Comparison of ENCODE assay signal across 8 cellular contexts in the genomic region with DNA sequence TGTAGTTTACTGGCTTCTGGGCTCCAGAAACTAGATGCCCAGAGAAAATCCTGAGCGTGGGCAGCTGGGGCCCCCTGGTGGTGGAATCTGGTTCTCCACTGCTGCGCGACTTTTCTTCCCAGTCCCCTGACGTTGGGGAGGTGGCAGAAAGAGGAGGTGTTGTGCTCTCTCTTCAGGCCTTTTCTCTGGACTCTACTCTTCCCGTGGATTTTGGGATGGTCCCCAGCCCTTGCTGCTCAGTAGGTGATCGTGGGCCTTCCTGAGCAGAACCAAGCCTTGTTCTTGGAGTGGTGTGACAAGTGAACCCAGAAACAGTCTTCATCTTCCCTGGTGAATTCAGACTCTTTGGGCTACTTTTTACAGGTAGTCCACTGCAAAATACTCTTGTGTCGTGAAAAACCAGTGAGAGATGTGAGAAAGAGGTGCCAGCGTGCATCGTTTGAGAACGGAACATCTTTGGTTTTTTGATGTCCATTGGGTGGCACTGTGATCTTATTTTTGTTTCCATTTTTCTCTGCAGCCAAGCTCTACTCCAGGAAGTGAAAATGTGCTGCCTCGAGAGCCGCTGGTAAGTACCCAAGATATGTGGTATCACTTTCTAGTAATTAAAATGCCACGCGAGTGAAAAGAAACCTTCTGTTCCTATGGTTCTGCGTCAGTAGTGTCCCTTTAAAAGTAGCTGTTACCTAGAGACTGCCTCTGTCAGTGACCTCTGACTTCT. TPM values are rescaled to one million over a fixed set of nuclear protein-coding genes. Genes with fewer than 3 reads are reported as not detected.
DNase-seq lines count a peak whose midpoint lies in the region; ATAC-seq and TF ChIP-seq lines count a peak whose summit lies in the region.

No MANE protein-coding gene starts in this region.

- no TSS peak for BruUV-seq in OCI-LY7 (replicated peaks; lab: Mats Ljungman, UMichigan)

- CTCF ChIA-PET in OCI-LY7 (lab: Charles Lee; ENCODE audit: unreplicated experiment): interaction anchor here (0.6 to 0.7 kb wide), 2 partner anchors 66 to 344 kb away, joined by 3 read pairs; no protein-coding TSS in a partner anchor
- CTCF ChIA-PET in naive thymus-derived CD4-positive, alpha-beta T cell (lab: Charles Lee): interaction anchor here (0.6 to 5.0 kb wide), 32 partner anchors 11 to 517 kb away, joined by 3 to 43 read pairs (median 4); a partner anchor contains a TSS

- peak overlapping the region; percentile 87 for H3K4me2 ChIP-seq in OCI-LY7 (ENCODE audit: low read length)

- TF ChIP-seq POLR2A in esophagus muscularis mucosa (IDR thresholded peaks at IDR 0.05; ENCODE audit: low read depth): no peak

- no peak for TF ChIP-seq EP300 in esophagus muscularis mucosa (IDR thresholded peaks at IDR 0.05)

- H3K4me1 ChIP-seq in OCI-LY7 (ENCODE audit: insufficient read depth, low read length, poor library complexity, severe bottlenecking) (peaks cover 13% of the 10 kb centered on the region), esophagus muscularis mucosa (peaks cover 14 to 23% (median 20%) of the 10 kb centered on the region in 4 donors)
- peaks cover 17 to 19% of the 10 kb centered on the region in 2 donors for H3K4me1 ChIP-seq in naive thymus-derived CD4-positive, alpha-beta T cell (ENCODE audit: control insufficient read depth in 2 of 2, insufficient read depth in 2 of 2, low read length in 2 of 2)

- peaks cover 0 to 6% (median 3%) of the 10 kb centered on the region in 5 donors for H3K36me3 Mint-ChIP-seq in naive thymus-derived CD4-positive, alpha-beta T cell
- H3K36me3 Mint-ChIP-seq in stimulated activated effector memory CD8-positive, alpha-beta T cell treated with anti-CD3 and anti-CD28 coated beads, Interleukin-12 subunit alpha, Interleukin-12 subunit beta, amount 100 ng/mL, for 72 hours: peaks cover 15% of the 10 kb centered on the region

- H3K36me3 ChIP-seq in OCI-LY7 (ENCODE audit: insufficient read depth, low read length): peaks cover 20% of the 10 kb centered on the region; the same call in 1 of the 2 replicates
- H3K36me3 ChIP-seq in esophagus muscularis mucosa: peaks cover 0 to 21% (median 12%) of the 10 kb centered on the region in 4 donors
- peaks cover 0 to 4% (median 0%) of the 10 kb centered on the region in 3 experiments for H3K36me3 ChIP-seq in naive thymus-derived CD4-positive, alpha-beta T cell (ENCODE audit: control insufficient read depth in 2 of 3, insufficient read depth in 3 of 3, low read length in 3 of 3)

- H3K27me3 Mint-ChIP-seq in naive thymus-derived CD4-positive, alpha-beta T cell: no peaks in the 10 kb centered on the region

- peak; percentile 97 for TF ChIP-seq CTCF in OCI-LY7 (conservative IDR thresholded peaks at IDR 0.05; ENCODE audit: low read length)
- peak; percentile 78 to 86 (median 85) for TF ChIP-seq CTCF in esophagus muscularis mucosa (IDR thresholded peaks at IDR 0.05)

- H3K4me3 ChIP-seq in OCI-LY7 (ENCODE audit: low read depth, low read length, poor library complexity, severe bottlenecking) (peak overlapping the region; percentile 46), esophagus muscularis mucosa (peak overlapping the region; percentile 19 to 29 (median 25))
- peak overlapping the region; percentile 94 for H3K4me3 ChIP-seq in naive thymus-derived CD4-positive, alpha-beta T cell (ENCODE audit: low read length)

- ATAC-seq in GM21381 (IDR thresholded peaks at IDR 0.05; ENCODE audit: unreplicated experiment): peak; percentile 69
- peak; percentile 88 for ATAC-seq in naive thymus-derived CD4-positive, alpha-beta T cell
- ATAC-seq in stimulated activated effector memory CD8-positive, alpha-beta T cell treated with anti-CD3 and anti-CD28 coated beads, Interleukin-12 subunit alpha, Interleukin-12 subunit beta, amount 100 ng/mL, for 72 hours: peak; percentile 94

- H3K79me2 ChIP-seq in OCI-LY7 (ENCODE audit: insufficient read depth, low read depth, low read length): no peaks in the 10 kb centered on the region

- H3K4me1 Mint-ChIP-seq in naive thymus-derived CD4-positive, alpha-beta T cell: peaks cover 30 to 58% (median 51%) of the 10 kb centered on the region in 7 donors
- peaks cover 60% of the 10 kb centered on the region for H3K4me1 Mint-ChIP-seq in stimulated activated effector memory CD8-positive, alpha-beta T cell treated with anti-CD3 and anti-CD28 coated beads, Interleukin-12 subunit alpha, Interleukin-12 subunit beta, amount 100 ng/mL, for 72 hours

- H3K9me3 Mint-ChIP-seq in naive thymus-derived CD4-positive, alpha-beta T cell: peaks cover 0 to 2% (median 0%) of the 10 kb centered on the region in 11 donors
- H3K9me3 Mint-ChIP-seq in stimulated activated effector memory CD8-positive, alpha-beta T cell treated with anti-CD3 and anti-CD28 coated beads, Interleukin-12 subunit alpha, Interleukin-12 subunit beta, amount 100 ng/mL, for 72 hours: no peaks in the 10 kb centered on the region

- intact Hi-C loops in OCI-LY7 (cut with micrococcal nuclease; ENCODE audit: unreplicated experiment): loop anchor here (1.0 to 5.0 kb wide), 3 partner anchors 65 to 446 kb away; a partner anchor contains a TSS
- intact Hi-C loops in esophagus muscularis mucosa (cut with DNase I): loop anchor here (2.0 to 5.0 kb wide), 2 partner anchors 64 to 452 kb away; a partner anchor contains a TSS
- intact Hi-C loops in naive thymus-derived CD4-positive, alpha-beta T cell (cut with micrococcal nuclease): loop anchor here (1.0 to 10.0 kb wide), 12 partner anchors 12 to 447 kb away; a partner anchor contains a TSS

- peak overlapping the region; percentile 50; the same call in 1 of the 2 replicates for H2AFZ ChIP-seq in OCI-LY7 (ENCODE audit: low read length)

- H3K27me3 ChIP-seq in esophagus muscularis mucosa: no peaks in the 10 kb centered on the region
- no peaks in the 10 kb centered on the region for H3K27me3 ChIP-seq in naive thymus-derived CD4-positive, alpha-beta T cell (ENCODE audit: control insufficient read depth in 2 of 2, insufficient read depth in 2 of 2, low read length in 2 of 2)

- H4K20me1 ChIP-seq in OCI-LY7 (ENCODE audit: insufficient read depth, low read length): peaks cover 12% of the 10 kb centered on the region

- H3K27ac ChIP-seq in OCI-LY7 (ENCODE audit: low read depth, low read length, poor library complexity, severe bottlenecking) (peak overlapping the region; percentile 34), esophagus muscularis mucosa (replicated peaks in 1 of 4) (peak overlapping the region in 1 of 4 donors; percentile 27)
- H3K27ac ChIP-seq in naive thymus-derived CD4-positive, alpha-beta T cell (ENCODE audit: low read depth, low read length): peak overlapping the region; percentile 79

- 8% methylated on average over 15 of the region's 15 CpGs for WGBS in esophagus muscularis mucosa

- peak; percentile 84 for DNase-seq in D341Med (ENCODE audit: low spot score)
- DNase-seq in HUDEP-2 (lab: John Stamatoyannopoulos, UW; ENCODE audit: unreplicated experiment in 76 of 76): peak in 63 of 76 experiments; percentile 3 to 78 (median 53)
- DNase-seq in OCI-LY7 (ENCODE audit: low spot score): peak; percentile 77
- DNase-seq in activated T-cell treated with anti-CD3 and anti-CD28 coated beads for 4 hours: peak; percentile 78
- peak; percentile 93 for DNase-seq in esophagus muscularis mucosa (ENCODE audit: extremely low spot score)
- DNase-seq in naive thymus-derived CD4-positive, alpha-beta T cell: peak; percentile 66 to 83 (median 76)
- DNase-seq in stimulated activated effector memory CD8-positive, alpha-beta T cell treated with anti-CD3 and anti-CD28 coated beads, Interleukin-12 subunit alpha, Interleukin-12 subunit beta, amount 100 ng/mL, for 72 hours (ENCODE audit: low spot score in 2 of 2): peak; percentile 82 to 94

- H3K9me2 ChIP-seq in OCI-LY7 (ENCODE audit: insufficient read depth, low read length): no peaks in the 10 kb centered on the region

- POLR2A ChIA-PET in OCI-LY7 (lab: Charles Lee): interaction anchor here (0.6 to 1.6 kb wide), 4 partner anchors 9 to 288 kb away, joined by 3 to 7 read pairs (median 3); no protein-coding TSS in a partner anchor
- POLR2A ChIA-PET in naive thymus-derived CD4-positive, alpha-beta T cell (lab: Charles Lee): interaction anchor here (0.6 to 2.8 kb wide), 9 partner anchors 9 to 372 kb away, joined by 3 to 20 read pairs (median 5); a partner anchor contains a TSS

- no peaks in the 10 kb centered on the region for H3K9me3 ChIP-seq in OCI-LY7 (ENCODE audit: low read length)
- no peaks in the 10 kb centered on the region for H3K9me3 ChIP-seq in esophagus muscularis mucosa
- H3K9me3 ChIP-seq in naive thymus-derived CD4-positive, alpha-beta T cell (ENCODE audit: control insufficient read depth in 2 of 3, low read length in 3 of 3): no peaks in the 10 kb centered on the region

- H3K4me3 Mint-ChIP-seq in naive thymus-derived CD4-positive, alpha-beta T cell: peak overlapping the region; percentile 82 to 93 (median 88)
- peak overlapping the region; percentile 77 for H3K4me3 Mint-ChIP-seq in stimulated activated effector memory CD8-positive, alpha-beta T cell treated with anti-CD3 and anti-CD28 coated beads, Interleukin-12 subunit alpha, Interleukin-12 subunit beta, amount 100 ng/mL, for 72 hours

- peak overlapping the region; percentile 91 to 97 (median 96) for H3K27ac Mint-ChIP-seq in naive thymus-derived CD4-positive, alpha-beta T cell
- peak overlapping the region; percentile 92 for H3K27ac Mint-ChIP-seq in stimulated activated effector memory CD8-positive, alpha-beta T cell treated with anti-CD3 and anti-CD28 coated beads, Interleukin-12 subunit alpha, Interleukin-12 subunit beta, amount 100 ng/mL, for 72 hours

RNA-seq across cellular contexts. Expression of a gene that starts 20.2 kb away (rescaled TPM):
- 11.9 and 14.6 TPM in 2 replicates for total RNA-seq in OCI-LY7 (2014; rRNA removed; shearing (Covaris generic))
- total RNA-seq in OCI-LY7 (2022): 23.8 and 24.3 TPM in 2 replicates
- 10 to 100 TPM; 16.2 to 24.2 (median 20.1) TPM for total RNA-seq in esophagus muscularis mucosa
- 10 to 100 TPM; 20.9 to 27.8 (median 22.0) TPM for total RNA-seq in naive thymus-derived CD4-positive, alpha-beta T cell
- polyA plus RNA-seq in naive thymus-derived CD4-positive, alpha-beta T cell: 1 to 10 TPM; 3.6 to 6.8 TPM

RNA-seq across cellular contexts. Expression of a gene that starts 22.6 kb away (rescaled TPM):
- total RNA-seq in OCI-LY7 (2014; rRNA removed; shearing (Covaris generic)): 58.4 and 64.6 TPM in 2 replicates
- total RNA-seq in OCI-LY7 (2022) (70.9 and 79.0 TPM in 2 replicates), esophagus muscularis mucosa (10 to 100 TPM; 17.9 to 32.5 (median 26.0) TPM)
- 10 to 100 TPM; 13.5 to 36.0 (median 23.4) TPM for total RNA-seq in naive thymus-derived CD4-positive, alpha-beta T cell
- polyA plus RNA-seq in naive thymus-derived CD4-positive, alpha-beta T cell: 10 to 100 TPM; 16.5 to 36.7 TPM

RNA-seq across cellular contexts. Expression of a gene that starts 45.1 kb away (rescaled TPM):
- total RNA-seq in OCI-LY7 (2014; rRNA removed; shearing (Covaris generic)): 0.66 TPM in 1 of 2 replicates, not detected in the other
- total RNA-seq in OCI-LY7 (2022) (1.3 TPM in 1 of 2 replicates, not detected in the other), esophagus muscularis mucosa (1 to 10 TPM in 1 of 4 donors, under 1 TPM in 2, not detected in 1; 0.29 to 1.2 (median 0.33) TPM)
- under 1 TPM in 2 of 5 experiments, not detected in 3; 0.27 to 0.90 TPM for total RNA-seq in naive thymus-derived CD4-positive, alpha-beta T cell
- not detected for polyA plus RNA-seq in naive thymus-derived CD4-positive, alpha-beta T cell

Comparison
In these comparisons a context has a peak if more than half of its experiments do, and no peak if none do; other contexts are left out.
1. H3K4me3 ChIP-seq: peak in every context shown above with its lines; median percentile 94 in naive thymus-derived CD4-positive, alpha-beta T cell; 46 in OCI-LY7; 25 in esophagus muscularis mucosa.